ENCODE assay signal across 19 cellular contexts in genomic region chr7:75983471-75984129, GRCh38. TPM values are rescaled to one million over a fixed set of nuclear protein-coding genes. Genes with fewer than 3 reads are reported as not detected.
DNase-seq lines count a peak whose midpoint lies in the region; ATAC-seq and TF ChIP-seq lines count a peak whose summit lies in the region.
"Had no signal": no experiment of that assay in that cellular context is flagged by ENCODE, and none has a peak within 500 bp of the region (broad histone marks: within the 10 kb centered on the region; RNA-seq: fewer than 3 reads in every experiment).

No MANE protein-coding gene starts in this region.

- intact Hi-C loops in HCT116 (cut with micrococcal nuclease): no loop called here
- intact Hi-C loops in colonic mucosa (cut with DNase I): no loop called here
- intact Hi-C loops in posterior vena cava (cut with DNase I): no loop called here

- H4K20me1 ChIP-seq in SK-N-SH (ENCODE audit: insufficient read depth): no peaks in the 10 kb centered on the region
- H4K20me1 ChIP-seq in HCT116 (ENCODE audit: insufficient read depth): no peaks in the 10 kb centered on the region

- no peak for TF ChIP-seq RAD21 in SK-N-SH (IDR thresholded peaks at IDR 0.05; ENCODE audit: low read length)
- TF ChIP-seq RAD21 in HCT116 (IDR thresholded peaks at IDR 0.05; ENCODE audit: low read depth): no peak

- H3K9ac ChIP-seq in SK-N-SH (no peak overlapping the region), HCT116 (ENCODE audit: low read length) (no peak overlapping the region), colonic mucosa (ENCODE audit: low read depth in 2 of 2, low read length in 2 of 2) (no peak overlapping the region)
- H3K9ac ChIP-seq: GM23248 had no signal

- H3K4me1 Mint-ChIP-seq in nephron progenitor cell (peaks cover 11% of the 10 kb centered on the region), glutamatergic neuron (ENCODE audit: low read depth, unreplicated experiment) (peaks cover 1% of the 10 kb centered on the region)

- no peaks in the 10 kb centered on the region for H3K27me3 ChIP-seq in SK-N-SH (ENCODE audit: insufficient read depth)
- H3K27me3 ChIP-seq in HCT116 (ENCODE audit: insufficient read depth, low read length): no peaks in the 10 kb centered on the region
- no peaks in the 10 kb centered on the region for H3K27me3 ChIP-seq in colonic mucosa
- H3K27me3 ChIP-seq: MG63 had no signal

- H3K4me2 ChIP-seq in SK-N-SH: no peak overlapping the region
- no peak overlapping the region for H3K4me2 ChIP-seq in HCT116 (ENCODE audit: low read length)
- H3K4me2 ChIP-seq: PC-9 had no signal

- H3K4me3 Mint-ChIP-seq in nephron progenitor cell (no peak overlapping the region), glutamatergic neuron (ENCODE audit: unreplicated experiment) (no peak overlapping the region)
- H3K4me3 Mint-ChIP-seq: CD8-positive, alpha-beta memory T cell had no signal

- H3K27me3 Mint-ChIP-seq in nephron progenitor cell (ENCODE audit: low read depth, poor library complexity) (no peaks in the 10 kb centered on the region), glutamatergic neuron (ENCODE audit: unreplicated experiment) (peaks cover 1% of the 10 kb centered on the region)
- H3K27me3 Mint-ChIP-seq: CD8-positive, alpha-beta memory T cell had no signal

- peaks cover 11% of the 10 kb centered on the region for H3K36me3 Mint-ChIP-seq in nephron progenitor cell (ENCODE audit: low read depth)
- no peaks in the 10 kb centered on the region for H3K36me3 Mint-ChIP-seq in glutamatergic neuron (ENCODE audit: unreplicated experiment)

- H3K4me3 ChIP-seq in SK-N-SH (ENCODE audit: low read depth in 2 of 2, low read length in 1 of 2): no peak overlapping the region
- H3K4me3 ChIP-seq in HCT116 (replicated peaks in 1 of 2; ENCODE audit: low read depth in 1 of 2, low read length in 2 of 2): no peak overlapping the region
- no peak overlapping the region for H3K4me3 ChIP-seq in colonic mucosa
- H3K4me3 ChIP-seq: GM23248, MG63, PC-9 had no signal

- H3K9me3 Mint-ChIP-seq in nephron progenitor cell (no peaks in the 10 kb centered on the region), glutamatergic neuron (ENCODE audit: unreplicated experiment) (peaks cover 3% of the 10 kb centered on the region)
- H3K9me3 Mint-ChIP-seq: CD8-positive, alpha-beta memory T cell had no signal

- BruUV-seq in HCT116 (replicated peaks; lab: Mats Ljungman, UMichigan): no TSS peak

- no peak for ATAC-seq in SK-N-SH treated with all-trans-retinoic acid at 6 μM for 48 hours
- no peak for ATAC-seq in HCT116
- ATAC-seq in HG02759 (IDR thresholded peaks at IDR 0.05; ENCODE audit: unreplicated experiment): no peak

- no peaks in the 10 kb centered on the region for H3F3A ChIP-seq in SK-N-SH (replicated peaks; ENCODE audit: insufficient read depth)

- H3K9me3 ChIP-seq in SK-N-SH (no peaks in the 10 kb centered on the region), HCT116 (ENCODE audit: control insufficient read depth in 1 of 2, insufficient read depth in 1 of 2, low read depth in 1 of 2, low read length in 2 of 2) (no peaks in the 10 kb centered on the region), colonic mucosa (no peaks in the 10 kb centered on the region)
- H3K9me3 ChIP-seq: MG63 had no signal

- POLR2A ChIA-PET in SK-N-SH (lab: Yijun Ruan, JAX): no interaction called here
- POLR2A ChIA-PET in HCT116 (lab: Charles Lee): no interaction called here

- H3K9me2 ChIP-seq in SK-N-SH (no peaks in the 10 kb centered on the region), HCT116 (ENCODE audit: insufficient read depth) (no peaks in the 10 kb centered on the region)

- TF ChIP-seq CTCF in SK-N-SH (IDR thresholded peaks at IDR 0.05): no peak
- no peak for TF ChIP-seq CTCF in HCT116 (IDR thresholded peaks at IDR 0.05 in 2 of 3, conservative IDR thresholded peaks at IDR 0.05 in 1 of 3; ENCODE audit: borderline replicate concordance in 1 of 3, insufficient read depth in 1 of 3, low read depth in 2 of 3, low read length in 2 of 3)
- no peak for TF ChIP-seq CTCF in colonic mucosa (IDR thresholded peaks at IDR 0.05)
- no peak for TF ChIP-seq CTCF in nephron progenitor cell (IDR thresholded peaks at IDR 0.05)
- TF ChIP-seq CTCF in glutamatergic neuron (IDR thresholded peaks at IDR 0.05; ENCODE audit: partially characterized antibody, unreplicated experiment): no peak

- CTCF ChIA-PET in SK-N-SH (lab: Yijun Ruan, JAX) (interaction anchor here (1.1 kb wide), 1 partner anchor 36 kb away, joined by 5 read pairs; no protein-coding TSS in a partner anchor), HCT116 (lab: Charles Lee) (no interaction called here)

- H3K27ac Mint-ChIP-seq in nephron progenitor cell (no peak overlapping the region), glutamatergic neuron (ENCODE audit: unreplicated experiment) (no peak overlapping the region)
- H3K27ac Mint-ChIP-seq: CD8-positive, alpha-beta memory T cell had no signal

- no peak overlapping the region for H3K27ac ChIP-seq in SK-N-SH (ENCODE audit: low read depth in 2 of 2, low read length in 1 of 2)
- H3K27ac ChIP-seq in HCT116 (ENCODE audit: low read depth, low read length): no peak overlapping the region
- no peak overlapping the region for H3K27ac ChIP-seq in colonic mucosa
- H3K27ac ChIP-seq: GM23248, PC-9 had no signal

- TF ChIP-seq EP300 in SK-N-SH (IDR thresholded peaks at IDR 0.05; ENCODE audit: borderline replicate concordance in 1 of 2, low read depth in 1 of 2, low read length in 1 of 2): no peak

- RAD21 ChIA-PET in HCT116 (lab: Charles Lee; ENCODE audit: low non-redundant PET in 1 of 2, low total read pairs in 2 of 2, uncharacterized antibody in 2 of 2, unreplicated experiment in 2 of 2): no interaction called here

- H3K79me2 ChIP-seq in SK-N-SH (ENCODE audit: insufficient read depth) (no peaks in the 10 kb centered on the region), HCT116 (ENCODE audit: insufficient read depth, low read length) (no peaks in the 10 kb centered on the region)

- WGBS in SK-N-SH (ENCODE audit: low lambda C conversion rate): 92% methylated on average over 24 of the region's 26 CpGs

- no peak for TF ChIP-seq POLR2A in HCT116 (IDR thresholded peaks at IDR 0.05; ENCODE audit: borderline replicate concordance, extremely low read depth, insufficient read depth, insufficient read length)

- H3K4me1 ChIP-seq in SK-N-SH (ENCODE audit: control insufficient read depth in 1 of 2, insufficient read depth in 2 of 2, low read depth in 1 of 2, low read length in 1 of 2): no peaks in the 10 kb centered on the region; a peak in 1 of 4 replicates
- H3K4me1 ChIP-seq in HCT116 (ENCODE audit: control insufficient read depth in 1 of 2, insufficient read depth in 2 of 2, low read length in 2 of 2): peaks cover 0 to 13% of the 10 kb centered on the region in 2 experiments; a peak in 3 of 4 replicates
- H3K4me1 ChIP-seq in colonic mucosa: peaks cover 16% of the 10 kb centered on the region

- H3K36me3 ChIP-seq in SK-N-SH (replicated peaks in 1 of 2; ENCODE audit: control insufficient read depth in 1 of 2, insufficient read depth in 2 of 2, low read length in 1 of 2): peaks cover 19 to 70% of the 10 kb centered on the region in 2 experiments
- peaks cover 0 to 14% of the 10 kb centered on the region in 2 experiments; a peak in 2 of 4 replicates for H3K36me3 ChIP-seq in HCT116 (ENCODE audit: control insufficient read depth in 1 of 2, insufficient read depth in 2 of 2, low read length in 2 of 2)
- no peaks in the 10 kb centered on the region for H3K36me3 ChIP-seq in colonic mucosa
- H3K36me3 ChIP-seq: MG63 had no signal

- peak; percentile 44 for DNase-seq in SK-N-SH
- DNase-seq in HCT116 (ENCODE audit: low read depth, low spot score): no peak
- peak; percentile 17 for DNase-seq in colonic mucosa
- DNase-seq in posterior vena cava (ENCODE audit: low spot score): peak; percentile 81
- no peak for DNase-seq in nephron progenitor cell
- no peak for DNase-seq in glutamatergic neuron
- DNase-seq: 8988T, DMS79 treated with DMSO at 0.1 percent for 48 hours, GM23248, Karpas-422, MG63, NCI-H1092 treated with DMSO at 0.1 percent for 48 hours, NCI-H1694, NCI-H2227 treated with DMSO at 0.1 percent for 48 hours, NCI-H524, PC-9 had no signal

- no peak overlapping the region for H2AFZ ChIP-seq in SK-N-SH (ENCODE audit: low read depth)
- no peak overlapping the region for H2AFZ ChIP-seq in HCT116 (ENCODE audit: low read depth, low read length, poor library complexity, severe bottlenecking)
- H2AFZ ChIP-seq: GM23248, PC-9 had no signal

TF ChIP-seq in SK-N-SH, 30 proteins besides CTCF, POLR2A, EP300 and RAD21 (continues in another document):
- TF ChIP-seq JUND (IDR thresholded peaks at IDR 0.05) (no peak), TAF1 (IDR thresholded peaks at IDR 0.05; ENCODE audit: borderline replicate concordance, low read depth, low read length) (no peak), FOXJ3 (CRISPR knock-in tag; IDR thresholded peaks at IDR 0.05) (no peak), NFIC (IDR thresholded peaks at IDR 0.05; ENCODE audit: borderline replicate concordance) (no peak), GATA2 (CRISPR knock-in tag; IDR thresholded peaks at IDR 0.05) (no peak), SMC3 (IDR thresholded peaks at IDR 0.05; ENCODE audit: low read depth, low read length) (no peak)

TF ChIP-seq in SK-N-SH treated with all-trans-retinoic acid at 6 μM for 48 hours, 23 proteins besides CTCF, POLR2A, EP300 and RAD21:
- no peak for TF ChIP-seq ZNF565 (CRISPR knock-in tag; conservative IDR thresholded peaks at IDR 0.05; ENCODE audit: low read depth)
- TF ChIP-seq BACH2 (CRISPR knock-in tag; IDR thresholded peaks at IDR 0.05; ENCODE audit: borderline replicate concordance): no peak

TF ChIP-seq in HCT116, 20 proteins besides CTCF, POLR2A, EP300 and RAD21:
- TF ChIP-seq POLR2AphosphoS5 (IDR thresholded peaks at IDR 0.05; ENCODE audit: low read depth, low read length): no peak
- TF ChIP-seq, protein P1, sequence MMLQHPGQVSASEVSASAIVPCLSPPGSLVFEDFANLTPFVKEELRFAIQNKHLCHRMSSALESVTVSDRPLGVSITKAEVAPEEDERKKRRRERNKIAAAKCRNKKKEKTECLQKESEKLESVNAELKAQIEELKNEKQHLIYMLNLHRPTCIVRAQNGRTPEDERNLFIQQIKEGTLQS (IDR thresholded peaks at IDR 0.05): no peak
- no peak for TF ChIP-seq EZH2phosphoT487 (IDR thresholded peaks at IDR 0.05; ENCODE audit: borderline replicate concordance)
- TF ChIP-seq TCF7L2 (IDR thresholded peaks at IDR 0.05; ENCODE audit: borderline replicate concordance, extremely low read depth, insufficient read depth, insufficient read length): peak; percentile 46
- TF ChIP-seq EGR1 (IDR thresholded peaks at IDR 0.05; ENCODE audit: low read depth): no peak
- TF ChIP-seq ELF1 (IDR thresholded peaks at IDR 0.05; ENCODE audit: borderline replicate concordance, low read depth): no peak
- no peak for TF ChIP-seq JUND (IDR thresholded peaks at IDR 0.05)

RNA-seq across cellular contexts. Expression of gene TMEM120A, which starts 10.8 kb away (rescaled TPM):
- 59.8 and 95.2 TPM in 2 replicates for polyA plus RNA-seq in SK-N-SH (2012; rRNA removed)
- 26.4 and 50.4 TPM in 2 replicates for polyA plus RNA-seq in SK-N-SH (2012; cell fraction: cytosol; rRNA removed)
- polyA plus RNA-seq in SK-N-SH (2012; cell fraction: nucleus; rRNA removed): 120 and 190 TPM in 2 replicates
- total RNA-seq in HCT116 (2021; ENCODE audit: unreplicated experiment) (25.9 TPM), colonic mucosa (10 to 100 TPM; 56.3 to 94.1 TPM), posterior vena cava (10 to 100 TPM; 54.2 to 55.3 TPM), glutamatergic neuron (ENCODE audit: unreplicated experiment) (26.4 TPM)
- 38.7 and 46.3 TPM in 2 replicates for polyA plus RNA-seq in HCT116 (2012)

Comparison
In these comparisons a context has a peak if more than half of its experiments do, and no peak if none do; other contexts are left out.
1. DNase-seq: peak in SK-N-SH (single experiment), colonic mucosa (single experiment) and posterior vena cava (single experiment); none in HCT116 (single experiment), nephron progenitor cell (single experiment) and glutamatergic neuron (single experiment).